Comparison of ENCODE assay signal across 15 cellular contexts in the genomic region with DNA sequence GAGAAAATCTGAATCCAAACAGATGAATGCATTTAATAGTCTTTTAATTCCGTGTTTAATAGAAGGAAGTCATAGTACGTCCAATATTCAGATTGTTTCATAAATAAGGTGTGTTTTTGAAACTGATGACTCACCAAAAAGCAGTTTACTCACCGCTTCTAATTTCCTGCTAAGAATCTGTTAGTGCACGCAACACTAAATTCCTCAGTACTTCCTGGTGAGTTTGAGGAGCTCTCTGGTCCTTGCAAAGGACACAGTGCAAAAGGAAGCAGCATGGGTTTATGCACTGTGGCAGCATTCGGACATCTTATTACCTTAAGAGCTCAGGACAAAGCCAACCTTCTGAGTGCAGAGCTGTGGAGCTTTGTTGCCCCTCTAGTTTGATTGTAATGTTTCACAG. TPM values are rescaled to one million over a fixed set of nuclear protein-coding genes. Genes with fewer than 3 reads are reported as not detected.
DNase-seq lines count a peak whose midpoint lies in the region; ATAC-seq, FAIRE-seq and TF ChIP-seq lines count a peak whose summit lies in the region.
"Had no signal": no experiment of that assay in that cellular context is flagged by ENCODE, and none has a peak within 500 bp of the region (broad histone marks: within the 10 kb centered on the region; RNA-seq: fewer than 3 reads in every experiment).

No MANE protein-coding gene starts in this region.

- WGBS in gastroesophageal sphincter (ENCODE audit: low coverage in 1 of 2), 2 donors: 70 to 76% methylated on average over 5 of the region's 5 CpGs

- no peaks in the 10 kb centered on the region for H3K9me3 ChIP-seq in gastroesophageal sphincter
- H3K9me3 ChIP-seq in left ventricle myocardium inferior (replicated peaks): no peaks in the 10 kb centered on the region

- peak overlapping the region; percentile 45 for H3K27ac Mint-ChIP-seq in mesothelial cell of epicardium
- no peak overlapping the region for H3K27ac Mint-ChIP-seq in activated CD4-positive, alpha-beta memory T cell treated with anti-CD3 and anti-CD28 coated beads, Interleukin-2, amount 10 ng/mL, durations not matched to agents 7 days and 5 days
- H3K27ac Mint-ChIP-seq: activated T-cell treated with anti-CD3 and anti-CD28 coated beads, Interleukin-2, amount 50 U/mL, for 72 hours; stimulated activated memory B cell treated with anti-CD40 and anti-IgM and Interleukin-4, amounts not matched to agents 10 μg/mL and 1 μg/mL and 100 μg/mL, for 72 hours had no signal

- no peak overlapping the region for H3K27ac ChIP-seq in gastroesophageal sphincter
- H3K27ac ChIP-seq in left ventricle myocardium inferior (replicated peaks): no peak overlapping the region

- no peak overlapping the region for H3K4me3 Mint-ChIP-seq in mesothelial cell of epicardium
- no peak overlapping the region for H3K4me3 Mint-ChIP-seq in activated CD4-positive, alpha-beta memory T cell treated with anti-CD3 and anti-CD28 coated beads, Interleukin-2, amount 10 ng/mL, durations not matched to agents 7 days and 5 days
- H3K4me3 Mint-ChIP-seq: activated T-cell treated with anti-CD3 and anti-CD28 coated beads, Interleukin-2, amount 50 U/mL, for 72 hours; central memory CD8-positive, alpha-beta T cell; stimulated activated memory B cell treated with anti-CD40 and anti-IgM and Interleukin-4, amounts not matched to agents 10 μg/mL and 1 μg/mL and 100 μg/mL, for 72 hours had no signal

- DNase-seq in DMS79 (lab: John Stamatoyannopoulos, UW) (peak; percentile 19), NCI-H226 (peak; percentile 51), bronchial epithelial cell (ENCODE audit: low read depth) (peak; percentile 98), mesothelial cell of epicardium (ENCODE audit: low spot score in 2 of 2, unreplicated experiment in 2 of 2) (no peak), left ventricle myocardium inferior (no peak)
- no peak for DNase-seq in activated CD4-positive, alpha-beta memory T cell treated with anti-CD3 and anti-CD28 coated beads, Interleukin-2, amount 10 ng/mL, durations not matched to agents 7 days and 5 days
- DNase-seq: activated T-cell treated with anti-CD3 and anti-CD28 coated beads, Interleukin-2, amount 50 U/mL, for 72 hours; C1 segment of cervical spinal cord; KBM-7; nucleus accumbens had no signal

- H3K4me3 ChIP-seq in bronchial epithelial cell (ENCODE audit: low read depth, low read length) (no peak overlapping the region), gastroesophageal sphincter (no peak overlapping the region), left ventricle myocardium inferior (no peak overlapping the region)

- intact Hi-C loops in left ventricle myocardium inferior (cut with micrococcal nuclease): loop anchor here (2.0 kb wide), 1 partner anchor 194 kb away; no protein-coding TSS in a partner anchor

- no peaks in the 10 kb centered on the region for H3K36me3 Mint-ChIP-seq in mesothelial cell of epicardium
- no peaks in the 10 kb centered on the region for H3K36me3 Mint-ChIP-seq in activated CD4-positive, alpha-beta memory T cell treated with anti-CD3 and anti-CD28 coated beads, Interleukin-2, amount 10 ng/mL, durations not matched to agents 7 days and 5 days (ENCODE audit: low read depth)
- H3K36me3 Mint-ChIP-seq: stimulated activated memory B cell treated with anti-CD40 and anti-IgM and Interleukin-4, amounts not matched to agents 10 μg/mL and 1 μg/mL and 100 μg/mL, for 72 hours had no signal

- no peak for TF ChIP-seq EP300 in gastroesophageal sphincter (IDR thresholded peaks at IDR 0.05)

- no peak for TF ChIP-seq POLR2A in gastroesophageal sphincter (IDR thresholded peaks at IDR 0.05)

- POLR2A ChIA-PET in activated CD4-positive, alpha-beta memory T cell treated with anti-CD3 and anti-CD28 coated beads, Interleukin-2, amount 10 ng/mL, durations not matched to agents 7 days and 5 days (lab: Charles Lee): no interaction called here

- peaks cover 42% of the 10 kb centered on the region for H3K4me1 Mint-ChIP-seq in mesothelial cell of epicardium
- H3K4me1 Mint-ChIP-seq in activated CD4-positive, alpha-beta memory T cell treated with anti-CD3 and anti-CD28 coated beads, Interleukin-2, amount 10 ng/mL, durations not matched to agents 7 days and 5 days: peaks cover 1% of the 10 kb centered on the region
- H3K4me1 Mint-ChIP-seq: central memory CD8-positive, alpha-beta T cell had no signal

- FAIRE-seq in bronchial epithelial cell (lab: Jason Lieb, UNC): peak; percentile 91
- FAIRE-seq: RCC 7860 had no signal

- ATAC-seq in gastroesophageal sphincter: no peak
- no peak for ATAC-seq in GM19035 (IDR thresholded peaks at IDR 0.05; ENCODE audit: unreplicated experiment)
- ATAC-seq: activated T-cell treated with anti-CD3 and anti-CD28 coated beads, Interleukin-2, amount 50 U/mL, for 72 hours; stimulated activated memory B cell treated with anti-CD40 and anti-IgM and Interleukin-4, amounts not matched to agents 10 μg/mL and 1 μg/mL and 100 μg/mL, for 72 hours had no signal

- no peaks in the 10 kb centered on the region for H3K27me3 ChIP-seq in bronchial epithelial cell (ENCODE audit: control insufficient read depth, insufficient read depth, low read length)
- no peaks in the 10 kb centered on the region for H3K27me3 ChIP-seq in gastroesophageal sphincter
- H3K27me3 ChIP-seq in left ventricle myocardium inferior (ENCODE audit: low read depth): peaks cover 5% of the 10 kb centered on the region

- H3K9me3 Mint-ChIP-seq in mesothelial cell of epicardium: no peaks in the 10 kb centered on the region
- H3K9me3 Mint-ChIP-seq in activated CD4-positive, alpha-beta memory T cell treated with anti-CD3 and anti-CD28 coated beads, Interleukin-2, amount 10 ng/mL, durations not matched to agents 7 days and 5 days: no peaks in the 10 kb centered on the region
- H3K9me3 Mint-ChIP-seq: activated T-cell treated with anti-CD3 and anti-CD28 coated beads, Interleukin-2, amount 50 U/mL, for 72 hours; central memory CD8-positive, alpha-beta T cell; stimulated activated memory B cell treated with anti-CD40 and anti-IgM and Interleukin-4, amounts not matched to agents 10 μg/mL and 1 μg/mL and 100 μg/mL, for 72 hours had no signal

- CTCF ChIA-PET in activated CD4-positive, alpha-beta memory T cell treated with anti-CD3 and anti-CD28 coated beads, Interleukin-2, amount 10 ng/mL, durations not matched to agents 7 days and 5 days (lab: Charles Lee): no interaction called here

- H3K4me1 ChIP-seq in gastroesophageal sphincter (peaks cover 0 to 12% (median 4%) of the 10 kb centered on the region in 3 donors), left ventricle myocardium inferior (peaks cover 29% of the 10 kb centered on the region)

- TF ChIP-seq CTCF in bronchial epithelial cell (IDR thresholded peaks at IDR 0.05; ENCODE audit: insufficient read depth, low read length, severe bottlenecking) (no peak), mesothelial cell of epicardium (IDR thresholded peaks at IDR 0.05; ENCODE audit: unreplicated experiment) (no peak), gastroesophageal sphincter (IDR thresholded peaks at IDR 0.05) (no peak), left ventricle myocardium inferior (IDR thresholded peaks at IDR 0.05; ENCODE audit: borderline replicate concordance) (no peak)

- H3K36me3 ChIP-seq in bronchial epithelial cell (ENCODE audit: control insufficient read depth, insufficient read depth, low read length) (no peaks in the 10 kb centered on the region), gastroesophageal sphincter (no peaks in the 10 kb centered on the region), left ventricle myocardium inferior (no peaks in the 10 kb centered on the region)

- no peaks in the 10 kb centered on the region for H3K27me3 Mint-ChIP-seq in mesothelial cell of epicardium (ENCODE audit: low read depth)
- H3K27me3 Mint-ChIP-seq in activated CD4-positive, alpha-beta memory T cell treated with anti-CD3 and anti-CD28 coated beads, Interleukin-2, amount 10 ng/mL, durations not matched to agents 7 days and 5 days: peaks cover 5% of the 10 kb centered on the region

RNA-seq across cellular contexts. Expression of gene ADGRF1, which starts 2.3 kb away (rescaled TPM):
- total RNA-seq in bronchial epithelial cell: 5.5 and 10.1 TPM in 2 replicates
- 1.4 to 2.2 TPM (median 1.6 TPM) in 3 replicates for total RNA-seq in mesothelial cell of epicardium
- total RNA-seq in gastroesophageal sphincter: 1 to 10 TPM in 1 of 4 donors, not detected in 3; 1.8 TPM
- total RNA-seq in activated CD4-positive, alpha-beta memory T cell treated with anti-CD3 and anti-CD28 coated beads, Interleukin-2, amount 10 ng/mL, durations not matched to agents 7 days and 5 days: not detected
- not detected for total RNA-seq in left ventricle myocardium inferior
- total RNA-seq: activated T-cell treated with anti-CD3 and anti-CD28 coated beads, Interleukin-2, amount 50 U/mL, for 72 hours had no signal

Comparison
In these comparisons a context has a peak if more than half of its experiments do, and no peak if none do; other contexts are left out.
1. DNase-seq: peak in DMS79 (single experiment), NCI-H226 (single experiment) and bronchial epithelial cell (single experiment); none in mesothelial cell of epicardium (0 of 2), activated CD4-positive, alpha-beta memory T cell treated with anti-CD3 and anti-CD28 coated beads, Interleukin-2, amount 10 ng/mL, durations not matched to agents 7 days and 5 days (single experiment) and left ventricle myocardium inferior (single experiment).